16 cellular contexts compared by ENCODE assay signal in genomic region chr14:23115492-23115850, GRCh38. TPM values are rescaled to one million over a fixed set of nuclear protein-coding genes. Genes with fewer than 3 reads are reported as not detected.
DNase-seq lines count a peak whose midpoint lies in the region; ATAC-seq lines count a peak whose summit lies in the region.
"Had no signal": no experiment of that assay in that cellular context is flagged by ENCODE, and none has a peak within 500 bp of the region (broad histone marks: within the 10 kb centered on the region; RNA-seq: fewer than 3 reads in every experiment).

No MANE protein-coding gene starts in this region.

- H3K9me3 ChIP-seq in SJCRH30 (replicated peaks) (no peaks in the 10 kb centered on the region), mesodermal cell (ENCODE audit: control insufficient read depth, low read length) (no peaks in the 10 kb centered on the region), T-helper 17 cell (ENCODE audit: control insufficient read depth, low read length, poor library complexity, severe bottlenecking) (no peaks in the 10 kb centered on the region)
- H3K9me3 ChIP-seq: colonic mucosa, heart right ventricle, prostate gland had no signal

- peaks cover 22% of the 10 kb centered on the region for H3K4me1 ChIP-seq in SJCRH30
- peaks cover 39% of the 10 kb centered on the region for H3K4me1 ChIP-seq in mesodermal cell (ENCODE audit: control insufficient read depth, insufficient read depth, low read length, poor library complexity, severe bottlenecking)
- H3K4me1 ChIP-seq: colonic mucosa, prostate gland had no signal

- H3K27me3 Mint-ChIP-seq in T-helper 17 cell: peaks cover 19% of the 10 kb centered on the region

- DNase-seq in EL: peak; percentile 21
- no peak for DNase-seq in SJCRH30
- no peak for DNase-seq in NCI-H146 (lab: John Stamatoyannopoulos, UW)
- DNase-seq in T-helper 17 cell: no peak
- DNase-seq: activated CD4-positive, alpha-beta memory T cell treated with anti-CD3 and anti-CD28 coated beads, Interleukin-2, amount 10 ng/mL, durations not matched to agents 7 days and 5 days; colonic mucosa; DMS 273 treated with DMSO at 0.1 percent for 48 hours; heart right ventricle; MM.1S; NCI-H2029 treated with DMSO at 0.1 percent for 48 hours; NCI-H526 had no signal

- H3K36me3 Mint-ChIP-seq in T-helper 17 cell (ENCODE audit: low read depth): peaks cover 2% of the 10 kb centered on the region

- WGBS in mesodermal cell (ENCODE audit: insufficient coverage in 2 of 2), 2 experiments: 60 to 87% methylated on average over 1 to 7 of the region's 7 CpGs

- no peak overlapping the region for H3K27ac Mint-ChIP-seq in T-helper 17 cell
- H3K27ac Mint-ChIP-seq: activated CD4-positive, alpha-beta memory T cell treated with anti-CD3 and anti-CD28 coated beads, Interleukin-2, amount 10 ng/mL, durations not matched to agents 7 days and 5 days had no signal

- ATAC-seq in T-helper 17 cell (no peak), GM21423 (IDR thresholded peaks at IDR 0.05; ENCODE audit: unreplicated experiment) (no peak)

- no peaks in the 10 kb centered on the region for H3K36me3 ChIP-seq in SJCRH30
- no peaks in the 10 kb centered on the region for H3K36me3 ChIP-seq in mesodermal cell (ENCODE audit: control insufficient read depth, insufficient read depth, low read length)
- H3K36me3 ChIP-seq: colonic mucosa, heart right ventricle, prostate gland had no signal

- H3K27me3 ChIP-seq in SJCRH30: peaks cover 7% of the 10 kb centered on the region; the same call in 1 of the 2 replicates
- H3K27me3 ChIP-seq: colonic mucosa had no signal

- no peak overlapping the region; the same call in 1 of the 2 replicates for H3K4me3 ChIP-seq in SJCRH30
- no peak overlapping the region for H3K4me3 ChIP-seq in mesodermal cell (ENCODE audit: extremely low read depth, insufficient read depth, low read length, poor library complexity, severe bottlenecking)
- H3K4me3 ChIP-seq: colonic mucosa, heart right ventricle, prostate gland had no signal

- H3K4me3 Mint-ChIP-seq in T-helper 17 cell: no peak overlapping the region
- H3K4me3 Mint-ChIP-seq: activated CD4-positive, alpha-beta memory T cell treated with anti-CD3 and anti-CD28 coated beads, Interleukin-2, amount 10 ng/mL, durations not matched to agents 7 days and 5 days had no signal

- H3K27ac ChIP-seq in SJCRH30 (peak overlapping the region; percentile 35), mesodermal cell (ENCODE audit: low read depth, low read length, severe bottlenecking) (peak overlapping the region; percentile 10)
- H3K27ac ChIP-seq: colonic mucosa, prostate gland, VCaP had no signal

- peaks cover 15% of the 10 kb centered on the region for H3K4me1 Mint-ChIP-seq in T-helper 17 cell

RNA-seq across cellular contexts. Expression of gene CEBPE, which starts 3.6 kb away (rescaled TPM):
- not detected in 2 replicates for total RNA-seq in SJCRH30 (2014; rRNA removed; shearing (Covaris generic))
- polyA plus RNA-seq in mesodermal cell (2013, experiment 1 of 2): not detected
- polyA plus RNA-seq in mesodermal cell (2013, experiment 2 of 2): not detected
- total RNA-seq in T-helper 17 cell: under 1 TPM in 1 of 2 donors, not detected in 1; 0.25 TPM
- total RNA-seq: colonic mucosa, HT-29, prostate gland had no signal

RNA-seq across cellular contexts. Expression of gene CIROP, which starts 10.7 kb away (rescaled TPM):
- not detected in 2 replicates for total RNA-seq in SJCRH30 (2014; rRNA removed; shearing (Covaris generic))
- not detected for polyA plus RNA-seq in mesodermal cell (2013, experiment 1 of 2)
- not detected for polyA plus RNA-seq in mesodermal cell (2013, experiment 2 of 2)
- not detected for total RNA-seq in T-helper 17 cell
- total RNA-seq: activated CD4-positive, alpha-beta memory T cell treated with anti-CD3 and anti-CD28 coated beads, Interleukin-2, amount 10 ng/mL, durations not matched to agents 7 days and 5 days; colonic mucosa; heart right ventricle; HT-29; prostate gland had no signal
- polyA plus RNA-seq: heart right ventricle had no signal

RNA-seq across cellular contexts. Expression of gene C14orf119, which starts 20.2 kb away (rescaled TPM):
- 43.6 and 46.0 TPM in 2 replicates for total RNA-seq in SJCRH30 (2014; rRNA removed; shearing (Covaris generic))
- polyA plus RNA-seq in mesodermal cell (2013, experiment 1 of 2): 94.0 TPM
- polyA plus RNA-seq in mesodermal cell (2013, experiment 2 of 2): 93.3 TPM
- total RNA-seq in T-helper 17 cell: 10 to 100 TPM; 10.5 to 11.6 TPM

RNA-seq across cellular contexts. Expression of gene ACIN1, which starts 20.5 kb away (rescaled TPM):
- 143 and 164 TPM in 2 replicates for total RNA-seq in SJCRH30 (2014; rRNA removed; shearing (Covaris generic))
- polyA plus RNA-seq in mesodermal cell (2013, experiment 1 of 2): 167 TPM
- polyA plus RNA-seq in mesodermal cell (2013, experiment 2 of 2): 150 TPM
- total RNA-seq in T-helper 17 cell: 100 to 1,000 TPM; 264 to 298 TPM

RNA-seq across cellular contexts. Expression of gene CDH24, which starts 58.2 kb away (rescaled TPM):
- total RNA-seq in SJCRH30 (2014; rRNA removed; shearing (Covaris generic)): 8.3 and 9.6 TPM in 2 replicates
- 25.6 TPM for polyA plus RNA-seq in mesodermal cell (2013, experiment 1 of 2)
- 20.5 TPM for polyA plus RNA-seq in mesodermal cell (2013, experiment 2 of 2)
- 1 to 10 TPM; 1.6 to 1.8 TPM for total RNA-seq in T-helper 17 cell
